ENCODE assay signal across 25 cellular contexts in the genomic region with DNA sequence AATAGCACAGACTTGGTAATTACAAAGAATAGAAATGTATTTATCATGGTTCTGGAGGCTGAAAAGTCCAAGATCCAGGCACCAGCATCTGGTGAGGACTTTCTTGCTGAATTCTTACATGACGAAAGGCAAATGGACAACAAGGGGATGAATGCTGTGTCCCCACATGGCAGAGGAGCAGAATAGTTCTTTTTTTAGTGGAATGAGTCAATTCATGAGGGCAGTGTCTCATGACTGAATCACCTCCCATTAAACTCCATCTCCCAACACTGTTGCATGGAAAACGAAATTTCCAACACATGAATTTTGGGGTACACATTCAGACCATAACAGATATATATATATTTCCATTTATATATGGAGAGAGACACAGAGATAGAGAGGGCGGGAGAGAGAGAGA.
"Had no signal": no experiment of that assay in that cellular context is flagged by ENCODE, and none has a peak within 500 bp of the region (broad histone marks: within the 10 kb centered on the region; RNA-seq: fewer than 3 reads in every experiment).

No MANE protein-coding gene starts in this region.

- H3K4me1 Mint-ChIP-seq: activated B cell treated with CpG ODN at 0.5 μM for 24 hours; activated CD4-positive, alpha-beta T cell treated with anti-CD3 and anti-CD28 coated beads, Interleukin-2, amount 10 ng/mL, durations not matched to agents 24 days and 14 days; activated CD8-positive, alpha-beta memory T cell treated with anti-CD3 and anti-CD28 coated beads, Interleukin-2, amount 10 ng/mL, durations not matched to agents 7 days and 5 days; activated naive CD8-positive, alpha-beta T cell treated with anti-CD3 and anti-CD28 coated beads, Interleukin-2, amount 50 U/mL, for 24 hours; brain had no signal

- H3K27me3 Mint-ChIP-seq: activated B cell treated with CpG ODN at 0.5 μM for 24 hours; activated CD4-positive, alpha-beta T cell treated with anti-CD3 and anti-CD28 coated beads, Interleukin-2, amount 10 ng/mL, durations not matched to agents 24 days and 14 days; activated CD8-positive, alpha-beta memory T cell treated with anti-CD3 and anti-CD28 coated beads, Interleukin-2, amount 10 ng/mL, durations not matched to agents 7 days and 5 days; activated naive CD8-positive, alpha-beta T cell treated with anti-CD3 and anti-CD28 coated beads, Interleukin-2, amount 50 U/mL, for 24 hours; activated T-cell treated with anti-CD3 and anti-CD28 coated beads, Interleukin-2, amount 50 U/mL, for 24 hours; brain had no signal

- DNase-seq: activated B cell treated with CpG ODN at 0.5 μM for 24 hours; activated CD4-positive, alpha-beta T cell treated with anti-CD3 and anti-CD28 coated beads for 1 hour; activated CD4-positive, alpha-beta T cell treated with anti-CD3 and anti-CD28 coated beads, Interleukin-2, amount 10 ng/mL, durations not matched to agents 24 days and 14 days; activated CD4-positive, alpha-beta T cell treated with anti-CD3 and anti-CD28 coated beads, Interleukin-2, amount 50 U/mL, for 48 hours; activated CD8-positive, alpha-beta memory T cell treated with anti-CD3 and anti-CD28 coated beads, Interleukin-2, amount 10 ng/mL, durations not matched to agents 7 days and 5 days; activated effector memory CD4-positive, alpha-beta T cell treated with anti-CD3 and anti-CD28 coated beads, Interleukin-2, amount 50 U/mL, for 16 hours; activated naive CD4-positive, alpha-beta T cell treated with Interleukin-2 at 50 U/mL for 16 hours; activated naive CD8-positive, alpha-beta T cell treated with anti-CD3 and anti-CD28 coated beads, Interleukin-2, amount 50 U/mL, for 24 hours; activated T-cell treated with anti-CD3 and anti-CD28 coated beads, Interleukin-2, amount 50 U/mL, for 24 hours; amygdala; KG1; MM.1S; NCI-H1105; NCI-H1436; NCI-H1694 treated with DMSO at 0.1 percent for 48 hours; NCI-H2029 treated with DMSO at 0.1 percent for 48 hours; NCI-H524; Peyer's patch; SHP77; SW 1271 had no signal

- H3K4me3 Mint-ChIP-seq: activated B cell treated with CpG ODN at 0.5 μM for 24 hours; activated CD4-positive, alpha-beta T cell treated with anti-CD3 and anti-CD28 coated beads, Interleukin-2, amount 10 ng/mL, durations not matched to agents 24 days and 14 days; activated CD8-positive, alpha-beta memory T cell treated with anti-CD3 and anti-CD28 coated beads, Interleukin-2, amount 10 ng/mL, durations not matched to agents 7 days and 5 days; activated naive CD8-positive, alpha-beta T cell treated with anti-CD3 and anti-CD28 coated beads, Interleukin-2, amount 50 U/mL, for 24 hours; activated T-cell treated with anti-CD3 and anti-CD28 coated beads, Interleukin-2, amount 50 U/mL, for 24 hours; brain had no signal

- H3K36me3 Mint-ChIP-seq: activated CD8-positive, alpha-beta memory T cell treated with anti-CD3 and anti-CD28 coated beads, Interleukin-2, amount 10 ng/mL, durations not matched to agents 7 days and 5 days; brain had no signal

- ATAC-seq: activated CD8-positive, alpha-beta memory T cell treated with anti-CD3 and anti-CD28 coated beads, Interleukin-2, amount 10 ng/mL, durations not matched to agents 7 days and 5 days; activated naive CD4-positive, alpha-beta T cell treated with anti-CD3 and anti-CD28 coated beads, Interleukin-2, amount 50 U/mL, for 72 hours; activated naive CD8-positive, alpha-beta T cell treated with anti-CD3 and anti-CD28 coated beads, Interleukin-2, amount 50 U/mL, for 24 hours; SK-N-SH treated with all-trans-retinoic acid at 6 μM for 48 hours had no signal

- H3K4me3 ChIP-seq: cardiac muscle cell, Peyer's patch, SJSA1 had no signal

- H3K27ac Mint-ChIP-seq: activated B cell treated with CpG ODN at 0.5 μM for 24 hours; activated CD4-positive, alpha-beta T cell treated with anti-CD3 and anti-CD28 coated beads, Interleukin-2, amount 10 ng/mL, durations not matched to agents 24 days and 14 days; activated CD8-positive, alpha-beta memory T cell treated with anti-CD3 and anti-CD28 coated beads, Interleukin-2, amount 10 ng/mL, durations not matched to agents 7 days and 5 days; activated naive CD4-positive, alpha-beta T cell treated with anti-CD3 and anti-CD28 coated beads, Interleukin-2, amount 50 U/mL, for 72 hours; activated naive CD8-positive, alpha-beta T cell treated with anti-CD3 and anti-CD28 coated beads, Interleukin-2, amount 50 U/mL, for 24 hours; activated T-cell treated with anti-CD3 and anti-CD28 coated beads, Interleukin-2, amount 50 U/mL, for 24 hours; brain had no signal
